ENCODE assay signal across 8 cellular contexts in genomic region chr6:41547799-41548097, GRCh38. TPM values are rescaled to one million over a fixed set of nuclear protein-coding genes. Genes with fewer than 3 reads are reported as not detected.
DNase-seq lines count a peak whose midpoint lies in the region; ATAC-seq and TF ChIP-seq lines count a peak whose summit lies in the region.

No MANE protein-coding gene starts in this region.

- H3K27ac ChIP-seq in mesendoderm (ENCODE audit: low read depth, low read length) (no peak overlapping the region), upper lobe of right lung (no peak overlapping the region)

- H2BK15ac ChIP-seq in mesendoderm (replicated peaks; ENCODE audit: low read depth), result no peak overlapping the region

- H3K79me2 ChIP-seq in mesendoderm (ENCODE audit: control insufficient read depth, insufficient read depth, low read length), result peaks cover 29% of the 10 kb centered on the region

- CTCF ChIA-PET in activated naive CD4-positive, alpha-beta T cell treated with anti-CD3 and anti-CD28 coated beads for 36 hours (lab: Charles Lee), result no interaction called here

- H3K36me3 Mint-ChIP-seq in activated naive CD4-positive, alpha-beta T cell treated with anti-CD3 and anti-CD28 coated beads for 36 hours (ENCODE audit: low read depth), result peaks cover 4% of the 10 kb centered on the region

- peak overlapping the region; percentile 65 to 74 for H3K4me3 ChIP-seq in cardiac fibroblast (replicated peaks in 1 of 2; ENCODE audit: low read depth in 2 of 2, low read length in 2 of 2)
- H3K4me3 ChIP-seq in mesendoderm (ENCODE audit: low read length), result peak overlapping the region; percentile 95
- H3K4me3 ChIP-seq in upper lobe of right lung, result peak overlapping the region; percentile 78

- H3K23ac ChIP-seq in mesendoderm (ENCODE audit: low read length), result peak overlapping the region; percentile 90

- peak overlapping the region; percentile 96 for H3K4me2 ChIP-seq in mesendoderm (ENCODE audit: low read length)

- peaks cover 12% of the 10 kb centered on the region for H3K4me1 Mint-ChIP-seq in activated naive CD4-positive, alpha-beta T cell treated with anti-CD3 and anti-CD28 coated beads for 36 hours (ENCODE audit: low read depth)

- H3K36me3 ChIP-seq in mesendoderm (ENCODE audit: control insufficient read depth, insufficient read depth, low read length) (peaks cover 1% of the 10 kb centered on the region), upper lobe of right lung (no peaks in the 10 kb centered on the region)

- H3K27me3 Mint-ChIP-seq in activated naive CD4-positive, alpha-beta T cell treated with anti-CD3 and anti-CD28 coated beads for 36 hours (ENCODE audit: low read depth), result no peaks in the 10 kb centered on the region

- peak overlapping the region; percentile 82 for H3K4ac ChIP-seq in mesendoderm (ENCODE audit: low read depth, low read length)

- H3K27ac Mint-ChIP-seq in activated naive CD4-positive, alpha-beta T cell treated with anti-CD3 and anti-CD28 coated beads for 36 hours, result peak overlapping the region; percentile 35

- H3K18ac ChIP-seq in mesendoderm (ENCODE audit: low read length), result peak overlapping the region; percentile 89

- peak overlapping the region; percentile 91 for H3K9ac ChIP-seq in mesendoderm (ENCODE audit: low read length)

- no peak overlapping the region for H2BK120ac ChIP-seq in mesendoderm (ENCODE audit: low read depth, low read length)

- intact Hi-C loops in activated naive CD4-positive, alpha-beta T cell treated with anti-CD3 and anti-CD28 coated beads for 36 hours (cut with micrococcal nuclease), result loop anchor here (5.0 kb wide), 1 partner anchor 105 kb away; no protein-coding TSS in a partner anchor
- intact Hi-C loops in upper lobe of right lung (cut with DNase I), result no loop called here

- H2BK5ac ChIP-seq in mesendoderm (ENCODE audit: low read length), result no peak overlapping the region

- H3K79me1 ChIP-seq in mesendoderm (ENCODE audit: low read length), result peaks cover 25% of the 10 kb centered on the region

- H3K56ac ChIP-seq in mesendoderm (ENCODE audit: low read length), result peak overlapping the region; percentile 94

- ATAC-seq in upper lobe of right lung (no peak), HG02973 (IDR thresholded peaks at IDR 0.05; ENCODE audit: unreplicated experiment) (no peak)

- DNase-seq in activated naive CD4-positive, alpha-beta T cell treated with anti-CD3 and anti-CD28 coated beads for 36 hours, result no peak
- DNase-seq in activated naive CD4-positive, alpha-beta T cell treated with anti-CD3 and anti-CD28 coated beads, Interleukin-2, amount 50 U/mL, for 16 hours, result no peak
- DNase-seq in cardiac fibroblast (ENCODE audit: low read depth in 2 of 2), result no peak
- no peak for DNase-seq in mesendoderm
- DNase-seq in upper lobe of right lung, result no peak
- no peak for DNase-seq in NCI-H1694 treated with DMSO at 0.1 percent for 48 hours (lab: John Stamatoyannopoulos, UW)
- no peak for DNase-seq in CD1c-positive myeloid dendritic cell (ENCODE audit: extremely low spot score)

- H3K9me3 ChIP-seq in upper lobe of right lung, result no peaks in the 10 kb centered on the region

- H4K5ac ChIP-seq in mesendoderm (ENCODE audit: low read length), result no peak overlapping the region

- no peaks in the 10 kb centered on the region for H3K9me3 Mint-ChIP-seq in activated naive CD4-positive, alpha-beta T cell treated with anti-CD3 and anti-CD28 coated beads for 36 hours

- H3K4me1 ChIP-seq in mesendoderm (ENCODE audit: control insufficient read depth, low read depth, low read length) (peaks cover 31% of the 10 kb centered on the region), upper lobe of right lung (peaks cover 30% of the 10 kb centered on the region)

- H3K4me3 Mint-ChIP-seq in activated naive CD4-positive, alpha-beta T cell treated with anti-CD3 and anti-CD28 coated beads for 36 hours, result peak overlapping the region; percentile 83

- peaks cover 11% of the 10 kb centered on the region for H3K27me3 ChIP-seq in mesendoderm (ENCODE audit: insufficient read depth, low read length, poor library complexity)
- no peaks in the 10 kb centered on the region for H3K27me3 ChIP-seq in upper lobe of right lung

- no CpG with 5 or more reads among the region's 21 CpGs for WGBS in mesendoderm (ENCODE audit: extremely low coverage, insufficient coverage, low lambda C conversion rate)

- no peak overlapping the region for H2AK5ac ChIP-seq in mesendoderm (ENCODE audit: low read length)

- H4K8ac ChIP-seq in mesendoderm (ENCODE audit: low read depth, low read length), result no peak overlapping the region

- TF ChIP-seq CTCF in cardiac fibroblast (IDR thresholded peaks at IDR 0.05; ENCODE audit: low read depth, low read length) (no peak), upper lobe of right lung (IDR thresholded peaks at IDR 0.05) (no peak)

RNA-seq across cellular contexts. Expression of gene FOXP4, which starts 1.6 kb away (rescaled TPM):
- 10 to 100 TPM; 15.9 to 16.0 TPM for total RNA-seq in activated naive CD4-positive, alpha-beta T cell treated with anti-CD3 and anti-CD28 coated beads for 36 hours
- 9.2 TPM for polyA plus RNA-seq in mesendoderm (2013, experiment 1 of 2)
- 8.4 TPM for polyA plus RNA-seq in mesendoderm (2013, experiment 2 of 2)
- total RNA-seq in upper lobe of right lung, result 29.9 TPM
